ENCODE assay signal across 21 cellular contexts in genomic region chr5:14376789-14377188, GRCh38.
"Had no signal": no experiment of that assay in that cellular context is flagged by ENCODE, and none has a peak within 500 bp of the region (broad histone marks: within the 10 kb centered on the region; RNA-seq: fewer than 3 reads in every experiment).

No MANE protein-coding gene starts in this region.

- H3K4me1 ChIP-seq: colonic mucosa, esophagus squamous epithelium, left lung, lower lobe of right lung had no signal

- H3K4me1 Mint-ChIP-seq: mesothelial cell of epicardium had no signal

- H3K4me3 ChIP-seq: colonic mucosa, esophagus squamous epithelium, gastrocnemius medialis, heart right ventricle, left lung, lower lobe of right lung, mucosa of descending colon had no signal

- H3K9me3 ChIP-seq: colonic mucosa, esophagus squamous epithelium, gastrocnemius medialis, heart right ventricle, left lung, lower lobe of right lung, mucosa of descending colon had no signal

- H3K4me3 Mint-ChIP-seq: dendritic cell treated with granulocyte-macrophage colony-stimulating factor and Interleukin-4, amounts not matched to agents 40 ng/mL and 50 ng/mL, for 4 days; mesothelial cell of epicardium; naive B cell had no signal

- H3K27ac ChIP-seq: colonic mucosa, epithelial cell of prostate, esophagus squamous epithelium, gastrocnemius medialis, heart right ventricle, left lung, lower lobe of right lung had no signal

- DNase-seq: colonic mucosa; cortex of kidney; effector memory CD4-positive, alpha-beta T cell; erythroblast; esophagus squamous epithelium; foreskin fibroblast; foreskin melanocyte; gastrocnemius medialis; glutamatergic neuron; head of caudate nucleus; heart right ventricle; hippocampal formation; left cardiac atrium; left lung; left ventricle myocardium superior; lower lobe of right lung; mucosa of descending colon; naive B cell had no signal

- H3K9me3 Mint-ChIP-seq: mesothelial cell of epicardium had no signal

- H3K27ac Mint-ChIP-seq: dendritic cell treated with granulocyte-macrophage colony-stimulating factor and Interleukin-4, amounts not matched to agents 40 ng/mL and 50 ng/mL, for 4 days; mesothelial cell of epicardium had no signal

- H3K27me3 ChIP-seq: colonic mucosa, esophagus squamous epithelium, gastrocnemius medialis, heart right ventricle, left lung had no signal

- H3K27me3 Mint-ChIP-seq: dendritic cell treated with granulocyte-macrophage colony-stimulating factor and Interleukin-4, amounts not matched to agents 40 ng/mL and 50 ng/mL, for 4 days; naive B cell had no signal
